21 cellular contexts compared by ENCODE assay signal in the genomic region with DNA sequence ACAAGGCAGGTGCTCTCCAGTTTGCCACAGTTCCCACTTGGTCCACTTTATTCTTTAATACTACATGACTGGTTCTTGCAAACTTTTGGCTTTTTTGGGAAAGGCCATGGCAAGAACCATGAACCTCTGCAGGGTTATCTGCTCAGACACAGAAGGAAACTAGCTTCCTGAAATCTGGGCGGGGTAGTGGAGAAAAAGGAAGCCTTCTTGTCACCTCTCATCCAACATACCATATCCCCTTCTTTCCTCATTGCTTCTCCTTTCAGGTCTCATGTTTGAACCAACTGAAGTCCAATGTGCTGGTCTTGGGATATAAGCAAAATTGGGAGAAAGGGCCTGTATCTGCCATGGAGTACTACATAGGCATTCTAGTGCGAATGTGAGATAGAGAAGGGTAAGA. TPM values are rescaled to one million over a fixed set of nuclear protein-coding genes. Genes with fewer than 3 reads are reported as not detected.
DNase-seq lines count a peak whose midpoint lies in the region; ATAC-seq and TF ChIP-seq lines count a peak whose summit lies in the region.
"Had no signal": no experiment of that assay in that cellular context is flagged by ENCODE, and none has a peak within 500 bp of the region (broad histone marks: within the 10 kb centered on the region; RNA-seq: fewer than 3 reads in every experiment).

No MANE protein-coding gene starts in this region.

- peaks cover 43% of the 10 kb centered on the region for H3K36me3 ChIP-seq in OCI-LY7 (ENCODE audit: insufficient read depth, low read length)
- H3K36me3 ChIP-seq in upper lobe of right lung: peaks cover 14% of the 10 kb centered on the region
- H3K36me3 ChIP-seq: MG63 had no signal

- no peaks in the 10 kb centered on the region for H3K27me3 Mint-ChIP-seq in activated T-cell treated with anti-CD3 and anti-CD28 coated beads, Interleukin-2, amount 50 U/mL, for 24 hours
- H3K27me3 Mint-ChIP-seq in activated T-cell treated with anti-CD3 and anti-CD28 coated beads, Interleukin-2, amount 50 U/mL, for 4 hours (ENCODE audit: low read depth): no peaks in the 10 kb centered on the region
- no peaks in the 10 kb centered on the region for H3K27me3 Mint-ChIP-seq in activated naive CD8-positive, alpha-beta T cell treated with anti-CD3 and anti-CD28 coated beads for 36 hours
- H3K27me3 Mint-ChIP-seq: CD8-positive, alpha-beta memory T cell had no signal

- H3K27ac Mint-ChIP-seq in activated T-cell treated with anti-CD3 and anti-CD28 coated beads, Interleukin-2, amount 50 U/mL, for 24 hours: peak overlapping the region; percentile 77
- peak overlapping the region; percentile 82 for H3K27ac Mint-ChIP-seq in activated naive CD8-positive, alpha-beta T cell treated with anti-CD3 and anti-CD28 coated beads for 36 hours
- H3K27ac Mint-ChIP-seq: HFFc6 had no signal

- peaks cover 40% of the 10 kb centered on the region for H3K4me1 ChIP-seq in OCI-LY7 (ENCODE audit: insufficient read depth, low read length, poor library complexity, severe bottlenecking)
- no peaks in the 10 kb centered on the region for H3K4me1 ChIP-seq in upper lobe of right lung
- H3K4me1 ChIP-seq: A549 had no signal

- no TSS peak for BruUV-seq in OCI-LY7 (replicated peaks; lab: Mats Ljungman, UMichigan)

- CTCF ChIA-PET in OCI-LY7 (lab: Charles Lee; ENCODE audit: unreplicated experiment): no interaction called here

- H4K20me1 ChIP-seq in OCI-LY7 (ENCODE audit: insufficient read depth, low read length): no peaks in the 10 kb centered on the region

- H3K27ac ChIP-seq in OCI-LY7 (ENCODE audit: low read depth, low read length, poor library complexity, severe bottlenecking): no peak overlapping the region
- no peak overlapping the region for H3K27ac ChIP-seq in upper lobe of right lung
- H3K27ac ChIP-seq: A549 had no signal

- POLR2A ChIA-PET in OCI-LY7 (lab: Charles Lee): interaction anchor here (0.9 to 2.1 kb wide), 4 partner anchors 12 to 20 kb away, joined by 3 to 4 read pairs (median 4); partner anchors contain the start of gene PIP4P1

- H3K9me3 Mint-ChIP-seq in activated T-cell treated with anti-CD3 and anti-CD28 coated beads, Interleukin-2, amount 50 U/mL, for 24 hours: no peaks in the 10 kb centered on the region
- no peaks in the 10 kb centered on the region for H3K9me3 Mint-ChIP-seq in activated T-cell treated with anti-CD3 and anti-CD28 coated beads, Interleukin-2, amount 50 U/mL, for 4 hours
- H3K9me3 Mint-ChIP-seq in activated naive CD8-positive, alpha-beta T cell treated with anti-CD3 and anti-CD28 coated beads for 36 hours: no peaks in the 10 kb centered on the region
- H3K9me3 Mint-ChIP-seq: CD8-positive, alpha-beta memory T cell; HFFc6 had no signal

- TF ChIP-seq CTCF in OCI-LY7 (conservative IDR thresholded peaks at IDR 0.05; ENCODE audit: low read length) (no peak), upper lobe of right lung (IDR thresholded peaks at IDR 0.05) (no peak)

- H3K4me3 Mint-ChIP-seq in activated T-cell treated with anti-CD3 and anti-CD28 coated beads, Interleukin-2, amount 50 U/mL, for 24 hours: no peak overlapping the region
- H3K4me3 Mint-ChIP-seq in activated T-cell treated with anti-CD3 and anti-CD28 coated beads, Interleukin-2, amount 50 U/mL, for 4 hours: no peak overlapping the region
- no peak overlapping the region for H3K4me3 Mint-ChIP-seq in activated naive CD8-positive, alpha-beta T cell treated with anti-CD3 and anti-CD28 coated beads for 36 hours
- H3K4me3 Mint-ChIP-seq: HFFc6 had no signal

- ATAC-seq in activated T-cell treated with anti-CD3 and anti-CD28 coated beads, Interleukin-2, amount 50 U/mL, for 4 hours: no peak
- ATAC-seq in upper lobe of right lung (peak; percentile 24), GM19324 (IDR thresholded peaks at IDR 0.05; ENCODE audit: low FRiP score, unreplicated experiment) (no peak), HG03108 (IDR thresholded peaks at IDR 0.05; ENCODE audit: unreplicated experiment) (no peak)
- ATAC-seq: K562 had no signal

- peaks cover 20% of the 10 kb centered on the region for H3K4me1 Mint-ChIP-seq in activated T-cell treated with anti-CD3 and anti-CD28 coated beads, Interleukin-2, amount 50 U/mL, for 24 hours (ENCODE audit: low read depth)
- peaks cover 25% of the 10 kb centered on the region for H3K4me1 Mint-ChIP-seq in activated T-cell treated with anti-CD3 and anti-CD28 coated beads, Interleukin-2, amount 50 U/mL, for 4 hours (ENCODE audit: low read depth)
- peaks cover 20% of the 10 kb centered on the region for H3K4me1 Mint-ChIP-seq in activated naive CD8-positive, alpha-beta T cell treated with anti-CD3 and anti-CD28 coated beads for 36 hours

- H3K79me2 ChIP-seq in OCI-LY7 (ENCODE audit: insufficient read depth, low read depth, low read length): no peaks in the 10 kb centered on the region

- H3K4me2 ChIP-seq in OCI-LY7 (ENCODE audit: low read length): peak overlapping the region; percentile 13
- H3K4me2 ChIP-seq: A549 had no signal

- H3K9me3 ChIP-seq in OCI-LY7 (ENCODE audit: low read length): no peaks in the 10 kb centered on the region
- no peaks in the 10 kb centered on the region for H3K9me3 ChIP-seq in upper lobe of right lung
- H3K9me3 ChIP-seq: A549, MG63 had no signal

- H2AFZ ChIP-seq in OCI-LY7 (ENCODE audit: low read length): no peak overlapping the region

- peaks cover 9% of the 10 kb centered on the region for H3K36me3 Mint-ChIP-seq in activated T-cell treated with anti-CD3 and anti-CD28 coated beads, Interleukin-2, amount 50 U/mL, for 24 hours (ENCODE audit: low read depth)
- H3K36me3 Mint-ChIP-seq in activated T-cell treated with anti-CD3 and anti-CD28 coated beads, Interleukin-2, amount 50 U/mL, for 4 hours (ENCODE audit: insufficient read depth): peaks cover 7% of the 10 kb centered on the region
- H3K36me3 Mint-ChIP-seq in activated naive CD8-positive, alpha-beta T cell treated with anti-CD3 and anti-CD28 coated beads for 36 hours: peaks cover 7% of the 10 kb centered on the region

- no peak overlapping the region for H3K4me3 ChIP-seq in OCI-LY7 (ENCODE audit: low read depth, low read length, poor library complexity, severe bottlenecking)
- no peak overlapping the region for H3K4me3 ChIP-seq in upper lobe of right lung
- H3K4me3 ChIP-seq: A549, K562, MG63 had no signal

- no peaks in the 10 kb centered on the region for H3K27me3 ChIP-seq in upper lobe of right lung
- H3K27me3 ChIP-seq: MG63 had no signal

- intact Hi-C loops in OCI-LY7 (cut with micrococcal nuclease; ENCODE audit: unreplicated experiment) (no loop called here), upper lobe of right lung (cut with DNase I) (no loop called here)

- DNase-seq in activated T-cell treated with anti-CD3 and anti-CD28 coated beads, Interleukin-2, amount 50 U/mL, for 24 hours: no peak
- no peak for DNase-seq in activated T-cell treated with anti-CD3 and anti-CD28 coated beads, Interleukin-2, amount 50 U/mL, for 4 hours
- DNase-seq in OCI-LY7 (ENCODE audit: low spot score) (no peak), upper lobe of right lung (no peak), DMS53 treated with DMSO at 0.1 percent for 48 hours (lab: John Stamatoyannopoulos, UW; ENCODE audit: unreplicated experiment) (no peak)
- no peak for DNase-seq in activated naive CD8-positive, alpha-beta T cell treated with anti-CD3 and anti-CD28 coated beads for 36 hours
- DNase-seq: HFFc6, MG63, NCI-H1105, NCI-H1694 treated with DMSO at 0.1 percent for 48 hours, NCI-H2171 treated with DMSO at 0.1 percent for 48 hours, NCI-H82 had no signal

- H3K9me2 ChIP-seq in OCI-LY7 (ENCODE audit: insufficient read depth, low read length): no peaks in the 10 kb centered on the region

RNA-seq across cellular contexts. Expression of gene KLHL33, which starts 5.5 kb away (rescaled TPM):
- total RNA-seq in activated T-cell treated with anti-CD3 and anti-CD28 coated beads, Interleukin-2, amount 50 U/mL, for 4 hours: under 1 TPM in 1 of 3 donors, not detected in 2; 0.05 TPM
- total RNA-seq in OCI-LY7 (2014; rRNA removed; shearing (Covaris generic)): 0.08 TPM in 1 of 2 replicates, not detected in the other
- total RNA-seq in OCI-LY7 (2022): 0.09 and 0.11 TPM in 2 replicates
- total RNA-seq in activated naive CD8-positive, alpha-beta T cell treated with anti-CD3 and anti-CD28 coated beads for 36 hours: under 1 TPM; 0.50 to 0.68 TPM
- 0.29 TPM for total RNA-seq in upper lobe of right lung
- total RNA-seq: Daoy, H4, NCI-H460, RPMI7951 had no signal

RNA-seq across cellular contexts. Expression of gene OSGEP, which starts 13.1 kb away (rescaled TPM):
- 10 to 100 TPM; 73.4 to 86.5 (median 75.4) TPM for total RNA-seq in activated T-cell treated with anti-CD3 and anti-CD28 coated beads, Interleukin-2, amount 50 U/mL, for 4 hours
- 85.2 and 86.6 TPM in 2 replicates for total RNA-seq in OCI-LY7 (2014; rRNA removed; shearing (Covaris generic))
- total RNA-seq in OCI-LY7 (2022): 68.8 and 76.6 TPM in 2 replicates
- 10 to 100 TPM; 59.0 to 59.2 TPM for total RNA-seq in activated naive CD8-positive, alpha-beta T cell treated with anti-CD3 and anti-CD28 coated beads for 36 hours
- total RNA-seq in upper lobe of right lung: 33.8 TPM

RNA-seq across cellular contexts. Expression of gene APEX1, which starts 13.6 kb away (rescaled TPM):
- total RNA-seq in activated T-cell treated with anti-CD3 and anti-CD28 coated beads, Interleukin-2, amount 50 U/mL, for 4 hours: 100 to 1,000 TPM; 265 to 309 (median 300) TPM
- 110 and 117 TPM in 2 replicates for total RNA-seq in OCI-LY7 (2014; rRNA removed; shearing (Covaris generic))
- total RNA-seq in OCI-LY7 (2022): 175 and 203 TPM in 2 replicates
- total RNA-seq in activated naive CD8-positive, alpha-beta T cell treated with anti-CD3 and anti-CD28 coated beads for 36 hours: 100 to 1,000 TPM; 253 to 277 TPM
- total RNA-seq in upper lobe of right lung: 101 TPM

RNA-seq across cellular contexts. Expression of gene PIP4P1, which starts 19.8 kb away (rescaled TPM):
- total RNA-seq in activated T-cell treated with anti-CD3 and anti-CD28 coated beads, Interleukin-2, amount 50 U/mL, for 4 hours: 10 to 100 TPM; 33.6 to 43.4 (median 39.9) TPM
- 23.3 and 26.9 TPM in 2 replicates for total RNA-seq in OCI-LY7 (2014; rRNA removed; shearing (Covaris generic))
- total RNA-seq in OCI-LY7 (2022): 43.6 and 44.7 TPM in 2 replicates
- 10 to 100 TPM; 27.6 to 28.7 TPM for total RNA-seq in activated naive CD8-positive, alpha-beta T cell treated with anti-CD3 and anti-CD28 coated beads for 36 hours
- total RNA-seq in upper lobe of right lung: 40.2 TPM

RNA-seq across cellular contexts. Expression of gene PNP, which starts 27.7 kb away (rescaled TPM):
- 100 to 1,000 TPM; 198 to 236 (median 221) TPM for total RNA-seq in activated T-cell treated with anti-CD3 and anti-CD28 coated beads, Interleukin-2, amount 50 U/mL, for 4 hours
- total RNA-seq in OCI-LY7 (2014; rRNA removed; shearing (Covaris generic)): 120 and 127 TPM in 2 replicates
- 118 and 128 TPM in 2 replicates for total RNA-seq in OCI-LY7 (2022)
- total RNA-seq in activated naive CD8-positive, alpha-beta T cell treated with anti-CD3 and anti-CD28 coated beads for 36 hours: 100 to 1,000 TPM; 227 to 230 TPM
- total RNA-seq in upper lobe of right lung: 32.8 TPM
